ENCODE assay signal across 27 cellular contexts in the genomic region with DNA sequence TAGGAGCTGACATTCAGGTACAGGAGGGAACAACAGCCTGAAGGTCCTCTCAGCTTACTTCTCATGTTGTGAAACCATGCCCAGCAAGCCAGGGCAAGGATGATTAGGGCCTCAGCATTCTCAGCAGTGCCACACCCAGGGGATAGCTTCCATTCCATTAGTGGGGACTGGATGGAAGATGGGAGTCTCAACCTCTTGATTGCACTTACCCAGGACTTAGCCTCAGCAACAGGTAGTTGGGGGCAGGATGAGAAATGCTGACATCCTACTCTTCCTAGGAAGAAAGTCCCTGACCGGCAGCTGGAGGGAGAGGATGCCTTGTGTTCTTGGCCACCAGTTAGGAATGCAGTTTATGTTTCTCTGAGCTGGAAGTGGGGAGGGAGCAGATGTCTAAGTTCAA. TPM values are rescaled to one million over a fixed set of nuclear protein-coding genes. Genes with fewer than 3 reads are reported as not detected.
DNase-seq lines count a peak whose midpoint lies in the region; ATAC-seq and TF ChIP-seq lines count a peak whose summit lies in the region.
"Had no signal": no experiment of that assay in that cellular context is flagged by ENCODE, and none has a peak within 500 bp of the region (broad histone marks: within the 10 kb centered on the region; RNA-seq: fewer than 3 reads in every experiment).

No MANE protein-coding gene starts in this region.

- H3K14ac ChIP-seq in H9 (ENCODE audit: insufficient read depth, low read length): no peak overlapping the region; the same call in 1 of the 2 replicates

- H3K79me1 ChIP-seq in H9 (ENCODE audit: insufficient read depth, low read depth, low read length, poor library complexity, severe bottlenecking) (no peaks in the 10 kb centered on the region), mesendoderm (ENCODE audit: low read length) (no peaks in the 10 kb centered on the region)

- BruUV-seq in mammary epithelial cell (replicated peaks; lab: Mats Ljungman, UMichigan): no TSS peak

- WGBS in H9 (ENCODE audit: extremely low coverage, insufficient read length, low lambda C conversion rate): no CpG with 5 or more reads among the region's 1 CpG
- 0% methylated on average over 1 of the region's 1 CpG for WGBS in mammary epithelial cell (ENCODE audit: low coverage, missing lambda C conversion rate)
- no CpG with 5 or more reads among the region's 1 CpG for WGBS in mesendoderm (ENCODE audit: extremely low coverage, insufficient coverage, low lambda C conversion rate)
- 42 to 77% (median 60%) methylated on average over 1 of the region's 1 CpG; no CpG with 5 or more reads in 1 of the 4 donors for WGBS in adrenal gland, 4 donors

- no peak overlapping the region for H3K4me3 ChIP-seq in mammary epithelial cell (replicated peaks in 1 of 3; ENCODE audit: insufficient read depth in 1 of 3, low read depth in 2 of 3, low read length in 3 of 3)
- H3K4me3 ChIP-seq in mesendoderm (ENCODE audit: low read length): no peak overlapping the region
- no peak overlapping the region for H3K4me3 ChIP-seq in adrenal gland
- H3K4me3 ChIP-seq: BLaER1, hepatocyte, mucosa of descending colon, stomach, tibial nerve had no signal

- TF ChIP-seq POLR2A in adrenal gland (IDR thresholded peaks at IDR 0.05): no peak

- TF ChIP-seq CTCF in H9 (conservative IDR thresholded peaks at IDR 0.05): no peak
- no peak for TF ChIP-seq CTCF in mammary epithelial cell (conservative IDR thresholded peaks at IDR 0.05 in 1 of 2, IDR thresholded peaks at IDR 0.05 in 1 of 2; ENCODE audit: extremely low read depth in 1 of 2, insufficient read depth in 1 of 2, low read depth in 1 of 2, low read length in 2 of 2)
- TF ChIP-seq CTCF in adrenal gland (IDR thresholded peaks at IDR 0.05): no peak

- H3K9ac ChIP-seq in H9 (ENCODE audit: extremely low read depth, insufficient read length, low read length) (no peak overlapping the region), mammary epithelial cell (ENCODE audit: insufficient read depth, low read length) (no peak overlapping the region), mesendoderm (ENCODE audit: low read length) (no peak overlapping the region)
- H3K9ac ChIP-seq: BLaER1 had no signal

- DNase-seq in AG08395 (ENCODE audit: low spot score): peak; percentile 10
- DNase-seq in H9: no peak
- peak; percentile 60 for DNase-seq in mammary epithelial cell
- peak; percentile 39 for DNase-seq in mesendoderm
- no peak for DNase-seq in stimulated activated effector memory CD8-positive, alpha-beta T cell treated with anti-CD3 and anti-CD28 coated beads, Interleukin-12 subunit alpha, Interleukin-12 subunit beta, amount 100 ng/mL, for 72 hours (ENCODE audit: low spot score in 2 of 2)
- DNase-seq in adrenal gland: no peak
- DNase-seq: activated CD4-positive, alpha-beta T cell treated with anti-CD3 and anti-CD28 coated beads for 1 hour; activated effector memory CD4-positive, alpha-beta T cell treated with anti-CD3 and anti-CD28 coated beads, Interleukin-2, amount 50 U/mL, for 16 hours; activated naive CD8-positive, alpha-beta T cell treated with anti-CD3 and anti-CD28 coated beads, Interleukin-2, amount 10 ng/mL, durations not matched to agents 7 days and 5 days; DMS79; foreskin melanocyte; immature natural killer cell; KBM-7; left ventricle myocardium superior; mucosa of descending colon; NCI-H146; NCI-H2171; NCI-H524 treated with DMSO at 0.1 percent for 48 hours; stomach had no signal

- no peak overlapping the region for H2BK120ac ChIP-seq in H9 (ENCODE audit: low read depth, low read length, poor library complexity, severe bottlenecking)
- H2BK120ac ChIP-seq in mesendoderm (ENCODE audit: low read depth, low read length): no peak overlapping the region

- H2AFZ ChIP-seq in H9 (ENCODE audit: low read length): no peak overlapping the region
- H2AFZ ChIP-seq in mammary epithelial cell (ENCODE audit: low read depth, low read length): peak overlapping the region; percentile 56
- H2AFZ ChIP-seq: hepatocyte had no signal

- H3K18ac ChIP-seq in H9 (ENCODE audit: insufficient read length, low read depth, low read length) (no peak overlapping the region), mesendoderm (ENCODE audit: low read length) (no peak overlapping the region)

- CTCF ChIA-PET in mammary epithelial cell (lab: Charles Lee; ENCODE audit: low non-redundant PET): no interaction called here

- no peak overlapping the region for H3T11ph ChIP-seq in H9 (ENCODE audit: low read length)

- no peak overlapping the region for H2BK12ac ChIP-seq in H9 (ENCODE audit: insufficient read length, low read depth, low read length)

- no peak overlapping the region for H2AK5ac ChIP-seq in H9 (ENCODE audit: insufficient read length, low read length)
- no peak overlapping the region for H2AK5ac ChIP-seq in mesendoderm (ENCODE audit: low read length)

- ATAC-seq in HG03520 (IDR thresholded peaks at IDR 0.05; ENCODE audit: unreplicated experiment) (no peak), GM18867 (IDR thresholded peaks at IDR 0.05; ENCODE audit: unreplicated experiment) (no peak)
- ATAC-seq in stimulated activated effector memory CD8-positive, alpha-beta T cell treated with anti-CD3 and anti-CD28 coated beads, Interleukin-12 subunit alpha, Interleukin-12 subunit beta, amount 100 ng/mL, for 72 hours: no peak
- ATAC-seq: left ventricle myocardium superior, mucosa of descending colon, sciatic nerve had no signal

- H3K36me3 Mint-ChIP-seq in H9 (ENCODE audit: insufficient read depth in 1 of 3, low read depth in 3 of 3): no peaks in the 10 kb centered on the region; a peak in 1 of 7 replicates
- no peaks in the 10 kb centered on the region for H3K36me3 Mint-ChIP-seq in stimulated activated effector memory CD8-positive, alpha-beta T cell treated with anti-CD3 and anti-CD28 coated beads, Interleukin-12 subunit alpha, Interleukin-12 subunit beta, amount 100 ng/mL, for 72 hours
- H3K36me3 Mint-ChIP-seq: activated naive CD8-positive, alpha-beta T cell treated with anti-CD3 and anti-CD28 coated beads, Interleukin-2, amount 10 ng/mL, durations not matched to agents 7 days and 5 days; immature natural killer cell had no signal

- peaks cover 12 to 13% of the 10 kb centered on the region in 2 experiments for H3K4me1 Mint-ChIP-seq in H9
- H3K4me1 Mint-ChIP-seq in stimulated activated effector memory CD8-positive, alpha-beta T cell treated with anti-CD3 and anti-CD28 coated beads, Interleukin-12 subunit alpha, Interleukin-12 subunit beta, amount 100 ng/mL, for 72 hours: no peaks in the 10 kb centered on the region
- H3K4me1 Mint-ChIP-seq: activated naive CD8-positive, alpha-beta T cell treated with anti-CD3 and anti-CD28 coated beads, Interleukin-2, amount 10 ng/mL, durations not matched to agents 7 days and 5 days; immature natural killer cell had no signal

- H3K9me3 ChIP-seq in H9 (ENCODE audit: control insufficient read depth, low read depth, low read length): no peaks in the 10 kb centered on the region
- no peaks in the 10 kb centered on the region for H3K9me3 ChIP-seq in mammary epithelial cell (replicated peaks; ENCODE audit: insufficient read depth, low read length)
- H3K9me3 ChIP-seq in adrenal gland (replicated peaks in 1 of 3): no peaks in the 10 kb centered on the region
- H3K9me3 ChIP-seq: BLaER1, mucosa of descending colon, stomach, tibial nerve had no signal

- H3K27me3 ChIP-seq in H9 (ENCODE audit: insufficient read depth, low read length) (no peaks in the 10 kb centered on the region), mammary epithelial cell (ENCODE audit: insufficient read depth, low read length) (no peaks in the 10 kb centered on the region), mesendoderm (ENCODE audit: insufficient read depth, low read length, poor library complexity) (no peaks in the 10 kb centered on the region), adrenal gland (no peaks in the 10 kb centered on the region)
- H3K27me3 ChIP-seq: BLaER1, hepatocyte had no signal

- no peaks in the 10 kb centered on the region for H3K27me3 Mint-ChIP-seq in H9 (ENCODE audit: low read depth)

- H3K36me3 ChIP-seq in mammary epithelial cell (ENCODE audit: insufficient read depth, low read length): no peaks in the 10 kb centered on the region
- H3K36me3 ChIP-seq in mesendoderm (ENCODE audit: control insufficient read depth, insufficient read depth, low read length): no peaks in the 10 kb centered on the region
- no peaks in the 10 kb centered on the region for H3K36me3 ChIP-seq in adrenal gland (replicated peaks in 1 of 2)
- H3K36me3 ChIP-seq: BLaER1, stomach, tibial nerve had no signal

- H2BK20ac ChIP-seq in H9 (ENCODE audit: low read depth, low read length, poor library complexity, severe bottlenecking): no peak overlapping the region

- H4K8ac ChIP-seq in H9 (replicated peaks; ENCODE audit: insufficient read length, low read depth, low read length): no peak overlapping the region
- H4K8ac ChIP-seq in mesendoderm (ENCODE audit: low read depth, low read length): no peak overlapping the region

- no peak overlapping the region for H4K91ac ChIP-seq in H9 (ENCODE audit: insufficient read length, low read depth, low read length)

- H4K20me1 ChIP-seq in H9 (ENCODE audit: control insufficient read depth, insufficient read depth, insufficient read length): no peaks in the 10 kb centered on the region
- H4K20me1 ChIP-seq in mammary epithelial cell (ENCODE audit: insufficient read depth, low read length): no peaks in the 10 kb centered on the region
- H4K20me1 ChIP-seq: BLaER1 had no signal

- H3K4ac ChIP-seq in H9 (ENCODE audit: low read depth, low read length) (no peak overlapping the region), mesendoderm (ENCODE audit: low read depth, low read length) (no peak overlapping the region)

- H4K5ac ChIP-seq in H9 (ENCODE audit: insufficient read length, low read depth, low read length) (no peak overlapping the region), mesendoderm (ENCODE audit: low read length) (no peak overlapping the region)

- no peak overlapping the region for H3K56ac ChIP-seq in H9 (ENCODE audit: insufficient read length, low read depth, low read length)
- H3K56ac ChIP-seq in mesendoderm (ENCODE audit: low read length): no peak overlapping the region

- dilution Hi-C loops in mammary epithelial cell (cut with HindIII; ENCODE audit: low sequenced_read_pairs): loop anchor here (5.0 kb wide), 1 partner anchor 35 kb away; no protein-coding TSS in a partner anchor

- no peak overlapping the region for H3K23ac ChIP-seq in H9 (ENCODE audit: insufficient read length, low read depth, low read length)
- H3K23ac ChIP-seq in mesendoderm (ENCODE audit: low read length): no peak overlapping the region

- H3K79me2 ChIP-seq in H9 (ENCODE audit: insufficient read depth, low read length) (no peaks in the 10 kb centered on the region), mammary epithelial cell (ENCODE audit: insufficient read depth, low read length) (no peaks in the 10 kb centered on the region), mesendoderm (ENCODE audit: control insufficient read depth, insufficient read depth, low read length) (no peaks in the 10 kb centered on the region)
- H3K79me2 ChIP-seq: hepatocyte had no signal

- H3K4me3 Mint-ChIP-seq in H9: no peak overlapping the region
- no peak overlapping the region for H3K4me3 Mint-ChIP-seq in stimulated activated effector memory CD8-positive, alpha-beta T cell treated with anti-CD3 and anti-CD28 coated beads, Interleukin-12 subunit alpha, Interleukin-12 subunit beta, amount 100 ng/mL, for 72 hours
- H3K4me3 Mint-ChIP-seq: activated naive CD8-positive, alpha-beta T cell treated with anti-CD3 and anti-CD28 coated beads, Interleukin-2, amount 10 ng/mL, durations not matched to agents 7 days and 5 days; immature natural killer cell had no signal

- no peaks in the 10 kb centered on the region for H3K23me2 ChIP-seq in H9 (ENCODE audit: insufficient read length, low read depth, low read length, poor library complexity, severe bottlenecking)

- H3K4me2 ChIP-seq in H9 (ENCODE audit: insufficient read depth, insufficient read length, low read length) (peak overlapping the region; percentile 9), mammary epithelial cell (ENCODE audit: insufficient read depth, low read depth, low read length) (peak overlapping the region; percentile 26), mesendoderm (ENCODE audit: low read length) (no peak overlapping the region)
- H3K4me2 ChIP-seq: BLaER1, hepatocyte had no signal

- no peak overlapping the region for H3K27ac Mint-ChIP-seq in H9
- no peak overlapping the region for H3K27ac Mint-ChIP-seq in stimulated activated effector memory CD8-positive, alpha-beta T cell treated with anti-CD3 and anti-CD28 coated beads, Interleukin-12 subunit alpha, Interleukin-12 subunit beta, amount 100 ng/mL, for 72 hours
- H3K27ac Mint-ChIP-seq: activated naive CD8-positive, alpha-beta T cell treated with anti-CD3 and anti-CD28 coated beads, Interleukin-2, amount 10 ng/mL, durations not matched to agents 7 days and 5 days; immature natural killer cell had no signal

- in situ Hi-C loops in mammary epithelial cell (cut with MboI; ENCODE audit: low sequenced_read_pairs in 2 of 2): no loop called here

- H3K9me3 Mint-ChIP-seq in H9: peaks cover 0 to 62% of the 10 kb centered on the region in 2 experiments; a peak in 2 of 5 replicates
- no peaks in the 10 kb centered on the region for H3K9me3 Mint-ChIP-seq in stimulated activated effector memory CD8-positive, alpha-beta T cell treated with anti-CD3 and anti-CD28 coated beads, Interleukin-12 subunit alpha, Interleukin-12 subunit beta, amount 100 ng/mL, for 72 hours
- H3K9me3 Mint-ChIP-seq: activated naive CD8-positive, alpha-beta T cell treated with anti-CD3 and anti-CD28 coated beads, Interleukin-2, amount 10 ng/mL, durations not matched to agents 7 days and 5 days; immature natural killer cell had no signal

- intact Hi-C loops in mammary epithelial cell (cut with micrococcal nuclease) (no loop called here), adrenal gland (cut with DNase I) (no loop called here)

- H2BK5ac ChIP-seq in H9 (ENCODE audit: insufficient read length, low read length) (no peak overlapping the region), mesendoderm (ENCODE audit: low read length) (no peak overlapping the region)

- H3K27ac ChIP-seq in H9 (ENCODE audit: insufficient read length, low read depth, low read length): no peak overlapping the region
- H3K27ac ChIP-seq in mammary epithelial cell (ENCODE audit: insufficient read depth, low read depth, low read length): peak overlapping the region; percentile 37
- no peak overlapping the region for H3K27ac ChIP-seq in mesendoderm (ENCODE audit: low read depth, low read length)
- no peak overlapping the region for H3K27ac ChIP-seq in adrenal gland
- H3K27ac ChIP-seq: BLaER1, hepatocyte, stomach, tibial nerve had no signal

- no peak overlapping the region for H2BK15ac ChIP-seq in H9 (ENCODE audit: low read depth, low read length)
- H2BK15ac ChIP-seq in mesendoderm (replicated peaks; ENCODE audit: low read depth): no peak overlapping the region

- H3K4me1 ChIP-seq in H9 (ENCODE audit: insufficient read depth, low read length) (peaks cover 6% of the 10 kb centered on the region; the same call in 1 of the 2 replicates), mammary epithelial cell (ENCODE audit: insufficient read depth, low read length) (peaks cover 18% of the 10 kb centered on the region), mesendoderm (ENCODE audit: control insufficient read depth, low read depth, low read length) (no peaks in the 10 kb centered on the region), adrenal gland (replicated peaks in 1 of 2) (no peaks in the 10 kb centered on the region)
- H3K4me1 ChIP-seq: BLaER1, stomach, tibial nerve had no signal

RNA-seq across cellular contexts. Expression of gene BEX3, which starts 8.8 kb away (rescaled TPM):
- total RNA-seq in H9 (2021) (305 and 321 TPM in 2 replicates), mammary epithelial cell (100 to 1,000 TPM in 1 of 2 donors, 10 to 100 TPM in 1; 93.4 to 146 TPM), adrenal gland (100 to 1,000 TPM; 259 to 533 (median 360) TPM)
- polyA plus RNA-seq in mammary epithelial cell (124 TPM), adrenal gland (100 to 1,000 TPM; 171 to 431 (median 188) TPM)
- polyA minus RNA-seq in mammary epithelial cell: 42.6 TPM
- polyA plus RNA-seq in mesendoderm (2013, experiment 1 of 2): 551 TPM
- 526 TPM for polyA plus RNA-seq in mesendoderm (2013, experiment 2 of 2)
- total RNA-seq: HT-29 had no signal

RNA-seq across cellular contexts. Expression of gene TCEAL9, which starts 11.2 kb away (rescaled TPM):
- total RNA-seq in H9 (2021): 24.2 and 30.5 TPM in 2 replicates
- total RNA-seq in mammary epithelial cell: 10 to 100 TPM; 44.5 to 71.1 TPM
- polyA plus RNA-seq in mammary epithelial cell: 45.9 TPM
- polyA minus RNA-seq in mammary epithelial cell: 0.98 TPM
- 157 TPM for polyA plus RNA-seq in mesendoderm (2013, experiment 1 of 2)
- 167 TPM for polyA plus RNA-seq in mesendoderm (2013, experiment 2 of 2)
- 100 to 1,000 TPM in 4 of 8 donors, 10 to 100 TPM in 4; 91.8 to 256 (median 123) TPM for total RNA-seq in adrenal gland
- 100 to 1,000 TPM; 143 to 388 (median 235) TPM for polyA plus RNA-seq in adrenal gland

RNA-seq across cellular contexts. Expression of gene TCEAL7, which starts 37.5 kb away (rescaled TPM):
- total RNA-seq in H9 (2021) (2.7 and 3.1 TPM in 2 replicates), mammary epithelial cell (1 to 10 TPM; 6.8 to 9.8 TPM), adrenal gland (10 to 100 TPM in 1 of 8 donors, 1 to 10 TPM in 5, under 1 TPM in 1, not detected in 1; 0.79 to 15.0 (median 3.7) TPM)
- polyA plus RNA-seq in mammary epithelial cell (4.0 TPM), adrenal gland (10 to 100 TPM in 2 of 3 donors, 1 to 10 TPM in 1; 5.9 to 24.0 (median 19.5) TPM)
- not detected for polyA minus RNA-seq in mammary epithelial cell
- 14.2 TPM for polyA plus RNA-seq in mesendoderm (2013, experiment 1 of 2)
- polyA plus RNA-seq in mesendoderm (2013, experiment 2 of 2): 15.0 TPM
- total RNA-seq: activated naive CD8-positive, alpha-beta T cell treated with anti-CD3 and anti-CD28 coated beads, Interleukin-2, amount 10 ng/mL, durations not matched to agents 7 days and 5 days; HT-29; T-helper 1 cell treated with Interleukin-12 subunit alpha and Interleukin-12 subunit beta and Interleukin-4 antibody, amounts not matched to agents 30 ng/mL and 1 ng/mL, for 36 hours had no signal
- polyA plus RNA-seq: immature natural killer cell had no signal

RNA-seq across cellular contexts. Expression of gene BEX2, which starts 56.7 kb away (rescaled TPM):
- total RNA-seq in H9 (2021) (29.6 and 34.2 TPM in 2 replicates), mammary epithelial cell (10 to 100 TPM; 13.6 to 16.0 TPM), adrenal gland (100 to 1,000 TPM in 1 of 8 donors, 10 to 100 TPM in 7; 29.4 to 109 (median 55.4) TPM)
- polyA plus RNA-seq in mammary epithelial cell (4.7 TPM), adrenal gland (10 to 100 TPM; 50.0 to 99.7 (median 52.3) TPM)
- not detected for polyA minus RNA-seq in mammary epithelial cell
- polyA plus RNA-seq in mesendoderm (2013, experiment 1 of 2): 83.4 TPM
- 83.3 TPM for polyA plus RNA-seq in mesendoderm (2013, experiment 2 of 2)
- total RNA-seq: HT-29 had no signal

Comparison
In these comparisons a context has a peak if more than half of its experiments do, and no peak if none do; other contexts are left out.
1. DNase-seq: peak in AG08395 (single experiment), mammary epithelial cell (single experiment) and mesendoderm (single experiment); none in H9 (single experiment), stimulated activated effector memory CD8-positive, alpha-beta T cell treated with anti-CD3 and anti-CD28 coated beads, Interleukin-12 subunit alpha, Interleukin-12 subunit beta, amount 100 ng/mL, for 72 hours (0 of 2) and adrenal gland (0 of 7).